Comparison of ENCODE assay signal across 8 cellular contexts in genomic region chr11:66253081-66253480, GRCh38. TPM values are rescaled to one million over a fixed set of nuclear protein-coding genes. Genes with fewer than 3 reads are reported as not detected.
DNase-seq lines count a peak whose midpoint lies in the region; ATAC-seq and TF ChIP-seq lines count a peak whose summit lies in the region.
"Not testable (repeated sequence)": the region's sequence is repeated elsewhere in the genome, so short reads cannot be mapped to it uniquely, and the experiment has no call there.
"Had no signal": no experiment of that assay in that cellular context is flagged by ENCODE, and none has a peak within 500 bp of the region (broad histone marks: within the 10 kb centered on the region; RNA-seq: fewer than 3 reads in every experiment).

No MANE protein-coding gene starts in this region.

- ATAC-seq in CD4-positive, alpha-beta T cell (ENCODE audit: poor library complexity); activated B cell treated with CpG ODN at 0.5 μM for 24 hours (ENCODE audit: low read depth): not testable (repeated sequence)

- H3K36me3 Mint-ChIP-seq in CD4-positive, alpha-beta T cell (ENCODE audit: low read depth), result peaks cover 28% of the 10 kb centered on the region
- H3K36me3 Mint-ChIP-seq in activated B cell treated with CpG ODN at 0.5 μM for 24 hours (ENCODE audit: low read depth) (peaks cover 17% of the 10 kb centered on the region), immature natural killer cell (peaks cover 0 to 11% (median 3%) of the 10 kb centered on the region in 3 donors)
- H3K36me3 Mint-ChIP-seq in activated naive CD4-positive, alpha-beta T cell treated with anti-CD3 and anti-CD28 coated beads for 36 hours (ENCODE audit: low read depth); nephron (ENCODE audit: low read depth); stimulated activated naive CD8-positive, alpha-beta T cell treated with anti-CD3 and anti-CD28 coated beads, Interleukin-15, Interleukin-2, amounts not matched to agents 100 ng/mL and 50 ng/mL, for 24 hours (ENCODE audit: low read depth): not testable (repeated sequence)

- not testable (repeated sequence) for TF ChIP-seq CTCF in CD4-positive, alpha-beta T cell (IDR thresholded peaks at IDR 0.05); activated B cell treated with CpG ODN at 0.5 μM for 24 hours (IDR thresholded peaks at IDR 0.05); nephron (IDR thresholded peaks at IDR 0.05; ENCODE audit: unreplicated experiment in 3 of 3)

- H3K27me3 ChIP-seq in CD4-positive, alpha-beta T cell (ENCODE audit: control insufficient read depth, insufficient read depth, low read length); adipocyte (replicated peaks; ENCODE audit: control insufficient read depth, insufficient read depth, low read length): not testable (repeated sequence)

- not testable (repeated sequence) for DNase-seq in CD4-positive, alpha-beta T cell; activated B cell treated with CpG ODN at 0.5 μM for 24 hours; activated naive CD4-positive, alpha-beta T cell treated with anti-CD3 and anti-CD28 coated beads for 36 hours; adipocyte (ENCODE audit: low read depth); immature natural killer cell

- peak overlapping the region; percentile 62 for H3K9ac ChIP-seq in adipocyte (ENCODE audit: low read length)

- not testable (repeated sequence) for H3K27ac ChIP-seq in CD4-positive, alpha-beta T cell (ENCODE audit: low read depth, low read length)

- H3K27me3 Mint-ChIP-seq in CD4-positive, alpha-beta T cell; activated B cell treated with CpG ODN at 0.5 μM for 24 hours; activated naive CD4-positive, alpha-beta T cell treated with anti-CD3 and anti-CD28 coated beads for 36 hours (ENCODE audit: low read depth); nephron (ENCODE audit: low read depth); stimulated activated naive CD8-positive, alpha-beta T cell treated with anti-CD3 and anti-CD28 coated beads, Interleukin-15, Interleukin-2, amounts not matched to agents 100 ng/mL and 50 ng/mL, for 24 hours: not testable (repeated sequence)
- peaks cover 9 to 21% (median 19%) of the 10 kb centered on the region in 3 donors for H3K27me3 Mint-ChIP-seq in immature natural killer cell (ENCODE audit: low read depth in 3 of 3)

- peaks cover 21% of the 10 kb centered on the region for H3K4me1 Mint-ChIP-seq in CD4-positive, alpha-beta T cell (ENCODE audit: low read depth)
- H3K4me1 Mint-ChIP-seq in activated B cell treated with CpG ODN at 0.5 μM for 24 hours (peaks cover 10% of the 10 kb centered on the region), immature natural killer cell (peaks cover 9 to 12% of the 10 kb centered on the region in 2 donors)
- peaks cover 12% of the 10 kb centered on the region for H3K4me1 Mint-ChIP-seq in activated naive CD4-positive, alpha-beta T cell treated with anti-CD3 and anti-CD28 coated beads for 36 hours (ENCODE audit: low read depth)
- not testable (repeated sequence) for H3K4me1 Mint-ChIP-seq in nephron
- peaks cover 13% of the 10 kb centered on the region for H3K4me1 Mint-ChIP-seq in stimulated activated naive CD8-positive, alpha-beta T cell treated with anti-CD3 and anti-CD28 coated beads, Interleukin-15, Interleukin-2, amounts not matched to agents 100 ng/mL and 50 ng/mL, for 24 hours (ENCODE audit: low read depth)

- H3K36me3 ChIP-seq in adipocyte (ENCODE audit: control insufficient read depth, insufficient read depth, low read length, severe bottlenecking), result not testable (repeated sequence)

- H3K4me3 Mint-ChIP-seq in CD4-positive, alpha-beta T cell; activated B cell treated with CpG ODN at 0.5 μM for 24 hours; activated naive CD4-positive, alpha-beta T cell treated with anti-CD3 and anti-CD28 coated beads for 36 hours; immature natural killer cell; stimulated activated naive CD8-positive, alpha-beta T cell treated with anti-CD3 and anti-CD28 coated beads, Interleukin-15, Interleukin-2, amounts not matched to agents 100 ng/mL and 50 ng/mL, for 24 hours: not testable (repeated sequence)
- H3K4me3 Mint-ChIP-seq in nephron, result peak overlapping the region in 2 of 3 experiments; percentile 26 to 60

- CTCF ChIA-PET in CD4-positive, alpha-beta T cell (lab: Charles Lee); activated B cell treated with CpG ODN at 0.5 μM for 24 hours (lab: Charles Lee); activated naive CD4-positive, alpha-beta T cell treated with anti-CD3 and anti-CD28 coated beads for 36 hours (lab: Charles Lee): not testable (repeated sequence)

- H3K9me3 ChIP-seq in CD4-positive, alpha-beta T cell (ENCODE audit: control insufficient read depth, low read length); adipocyte (ENCODE audit: control insufficient read depth, low read length): not testable (repeated sequence)

- peak overlapping the region; percentile 59 for H3K27ac Mint-ChIP-seq in CD4-positive, alpha-beta T cell
- H3K27ac Mint-ChIP-seq in activated B cell treated with CpG ODN at 0.5 μM for 24 hours (peak overlapping the region; percentile 12), immature natural killer cell (peak overlapping the region in 4 of 6 donors; percentile 26 to 70 (median 53))
- H3K27ac Mint-ChIP-seq in activated naive CD4-positive, alpha-beta T cell treated with anti-CD3 and anti-CD28 coated beads for 36 hours, result peak overlapping the region; percentile 16
- H3K27ac Mint-ChIP-seq in nephron, result not testable (repeated sequence)
- H3K27ac Mint-ChIP-seq in stimulated activated naive CD8-positive, alpha-beta T cell treated with anti-CD3 and anti-CD28 coated beads, Interleukin-15, Interleukin-2, amounts not matched to agents 100 ng/mL and 50 ng/mL, for 24 hours, result peak overlapping the region; percentile 65

- POLR2A ChIA-PET in CD4-positive, alpha-beta T cell (lab: Charles Lee), result not testable (repeated sequence)
- POLR2A ChIA-PET in activated B cell treated with CpG ODN at 0.5 μM for 24 hours (lab: Charles Lee), result interaction anchor here (1.1 kb wide), 1 partner anchor 30 kb away, joined by 3 read pairs; no protein-coding TSS in a partner anchor

- not testable (repeated sequence) for H3K4me3 ChIP-seq in adipocyte (ENCODE audit: low read length)

- not testable (repeated sequence) for H3K9me3 Mint-ChIP-seq in CD4-positive, alpha-beta T cell; activated B cell treated with CpG ODN at 0.5 μM for 24 hours; activated naive CD4-positive, alpha-beta T cell treated with anti-CD3 and anti-CD28 coated beads for 36 hours; immature natural killer cell; nephron; stimulated activated naive CD8-positive, alpha-beta T cell treated with anti-CD3 and anti-CD28 coated beads, Interleukin-15, Interleukin-2, amounts not matched to agents 100 ng/mL and 50 ng/mL, for 24 hours

- intact Hi-C loops in CD4-positive, alpha-beta T cell (cut with DNase I, micrococcal nuclease); activated B cell treated with CpG ODN at 0.5 μM for 24 hours (cut with micrococcal nuclease); activated naive CD4-positive, alpha-beta T cell treated with anti-CD3 and anti-CD28 coated beads for 36 hours (cut with micrococcal nuclease): not testable (repeated sequence)

- H3K4me1 ChIP-seq in adipocyte (ENCODE audit: control insufficient read depth, insufficient read depth, low read length), result peaks cover 32% of the 10 kb centered on the region

RNA-seq across cellular contexts. Expression of gene KLC2, which starts 4.4 kb away (rescaled TPM):
- 10 to 100 TPM; 28.6 to 30.0 TPM for total RNA-seq in CD4-positive, alpha-beta T cell
- 37.0 and 45.6 TPM in 2 replicates for total RNA-seq in activated B cell treated with CpG ODN at 0.5 μM for 24 hours
- 10 to 100 TPM; 36.9 to 41.7 TPM for total RNA-seq in activated naive CD4-positive, alpha-beta T cell treated with anti-CD3 and anti-CD28 coated beads for 36 hours
- 1 to 10 TPM; 1.6 to 7.1 (median 3.9) TPM for polyA plus RNA-seq in immature natural killer cell

RNA-seq across cellular contexts. Expression of gene RAB1B, which starts 15.4 kb away (rescaled TPM):
- 10 to 100 TPM; 27.4 to 29.4 TPM for total RNA-seq in CD4-positive, alpha-beta T cell
- 115 and 118 TPM in 2 replicates for total RNA-seq in activated B cell treated with CpG ODN at 0.5 μM for 24 hours
- total RNA-seq in activated naive CD4-positive, alpha-beta T cell treated with anti-CD3 and anti-CD28 coated beads for 36 hours, result 100 to 1,000 TPM; 112 to 115 TPM
- 10 to 100 TPM; 22.9 to 33.2 (median 25.8) TPM for polyA plus RNA-seq in immature natural killer cell

RNA-seq across cellular contexts. Expression of gene CNIH2, which starts 24.9 kb away (rescaled TPM):
- total RNA-seq in CD4-positive, alpha-beta T cell, result 1 to 10 TPM; 4.1 to 6.2 TPM
- total RNA-seq in activated B cell treated with CpG ODN at 0.5 μM for 24 hours, result 0.93 and 1.0 TPM in 2 replicates
- 1 to 10 TPM; 1.2 to 1.6 TPM for total RNA-seq in activated naive CD4-positive, alpha-beta T cell treated with anti-CD3 and anti-CD28 coated beads for 36 hours
- not detected for polyA plus RNA-seq in immature natural killer cell

RNA-seq across cellular contexts. Expression of gene YIF1A, which starts 35.9 kb away (rescaled TPM):
- total RNA-seq in CD4-positive, alpha-beta T cell, result 10 to 100 TPM; 17.4 to 21.1 TPM
- 53.4 and 62.6 TPM in 2 replicates for total RNA-seq in activated B cell treated with CpG ODN at 0.5 μM for 24 hours
- total RNA-seq in activated naive CD4-positive, alpha-beta T cell treated with anti-CD3 and anti-CD28 coated beads for 36 hours, result 10 to 100 TPM; 45.9 to 49.7 TPM
- 10 to 100 TPM; 55.7 to 85.2 (median 62.1) TPM for polyA plus RNA-seq in immature natural killer cell

RNA-seq across cellular contexts. Expression of gene TMEM151A, which starts 38.6 kb away (rescaled TPM):
- total RNA-seq in CD4-positive, alpha-beta T cell, result under 1 TPM; 0.11 to 0.14 TPM
- total RNA-seq in activated B cell treated with CpG ODN at 0.5 μM for 24 hours, result not detected in 2 replicates
- not detected for total RNA-seq in activated naive CD4-positive, alpha-beta T cell treated with anti-CD3 and anti-CD28 coated beads for 36 hours
- not detected for polyA plus RNA-seq in immature natural killer cell
- polyA plus RNA-seq: AG04450 had no signal
